In the genomic region with DNA sequence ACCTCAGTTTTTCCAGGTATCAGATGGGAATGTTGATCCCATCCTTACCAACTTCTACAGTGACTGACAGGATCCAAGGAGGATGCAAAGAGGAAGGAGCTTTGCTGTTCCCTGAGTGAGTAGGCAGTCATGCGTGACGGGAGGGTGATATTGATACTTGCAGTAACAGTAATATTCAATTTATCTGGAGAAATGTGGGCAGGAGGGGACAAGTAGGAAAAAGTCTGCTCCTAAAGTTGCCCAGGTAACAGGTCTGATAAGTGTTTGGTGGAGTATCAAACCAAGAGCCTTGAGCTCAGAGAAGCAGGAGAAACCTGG, we compare ENCODE assay signal across 16 cellular contexts. TPM values are rescaled to one million over a fixed set of nuclear protein-coding genes. Genes with fewer than 3 reads are reported as not detected.
DNase-seq lines count a peak whose midpoint lies in the region; ATAC-seq and TF ChIP-seq lines count a peak whose summit lies in the region.
"Had no signal": no experiment of that assay in that cellular context is flagged by ENCODE, and none has a peak within 500 bp of the region (broad histone marks: within the 10 kb centered on the region; RNA-seq: fewer than 3 reads in every experiment).

No MANE protein-coding gene starts in this region.

- TF ChIP-seq CTCF in cardiac muscle cell (IDR thresholded peaks at IDR 0.05; ENCODE audit: low read depth, low read length) (no peak), left ventricle myocardium inferior (IDR thresholded peaks at IDR 0.05; ENCODE audit: borderline replicate concordance) (no peak), neural progenitor cell (IDR thresholded peaks at IDR 0.05) (no peak)

- H3K9me3 Mint-ChIP-seq in T-cell (no peaks in the 10 kb centered on the region), neural progenitor cell (no peaks in the 10 kb centered on the region)
- H3K9me3 Mint-ChIP-seq in activated CD4-positive, alpha-beta T cell treated with anti-CD3 and anti-CD28 coated beads, Interleukin-2, amount 10 ng/mL, durations not matched to agents 24 days and 14 days: no peaks in the 10 kb centered on the region
- H3K9me3 Mint-ChIP-seq: CD8-positive, alpha-beta memory T cell; HFFc6 had no signal

- no peak for DNase-seq in cardiac muscle cell (ENCODE audit: low read depth in 1 of 2, low spot score in 1 of 2)
- DNase-seq in left ventricle myocardium inferior: no peak
- no peak for DNase-seq in T-cell
- no peak for DNase-seq in neural progenitor cell (ENCODE audit: low spot score)
- DNase-seq in stimulated activated CD4-positive, alpha-beta T cell treated with anti-CD3 and anti-CD28 coated beads, Interleukin-12 subunit alpha, Interleukin-12 subunit beta, amount 100 ng/mL, for 4 hours: no peak
- no peak for DNase-seq in activated CD4-positive, alpha-beta T cell treated with anti-CD3 and anti-CD28 coated beads, Interleukin-2, amount 10 ng/mL, durations not matched to agents 24 days and 14 days
- no peak for DNase-seq in COR-L47 (lab: John Stamatoyannopoulos, UW)
- no peak for DNase-seq in NCI-H187 treated with DMSO at 0.1 percent for 48 hours (lab: John Stamatoyannopoulos, UW)
- DNase-seq: HFFc6, KG1, NCI-H187, NCI-H345, NCI-H524 treated with DMSO at 0.1 percent for 48 hours had no signal

- no peak for ATAC-seq in T-cell (replicated peaks in 1 of 4)
- ATAC-seq: HepG2 had no signal

- H3K27ac ChIP-seq in cardiac muscle cell (peak overlapping the region; percentile 19), left ventricle myocardium inferior (replicated peaks) (no peak overlapping the region), neural progenitor cell (no peak overlapping the region)
- H3K27ac ChIP-seq: RWPE1 had no signal

- peaks cover 4% of the 10 kb centered on the region for H3K79me2 ChIP-seq in neural progenitor cell (ENCODE audit: low read depth)

- H3K36me3 Mint-ChIP-seq in T-cell (no peaks in the 10 kb centered on the region), neural progenitor cell (no peaks in the 10 kb centered on the region)
- H3K36me3 Mint-ChIP-seq in activated CD4-positive, alpha-beta T cell treated with anti-CD3 and anti-CD28 coated beads, Interleukin-2, amount 10 ng/mL, durations not matched to agents 24 days and 14 days (ENCODE audit: low read depth): peaks cover 2% of the 10 kb centered on the region

- peaks cover 4% of the 10 kb centered on the region for H4K20me1 ChIP-seq in neural progenitor cell (ENCODE audit: low read depth)

- H3K4me1 Mint-ChIP-seq in T-cell (peaks cover 18 to 23% (median 19%) of the 10 kb centered on the region in 3 donors), neural progenitor cell (peaks cover 40% of the 10 kb centered on the region)
- H3K4me1 Mint-ChIP-seq in activated CD4-positive, alpha-beta T cell treated with anti-CD3 and anti-CD28 coated beads, Interleukin-2, amount 10 ng/mL, durations not matched to agents 24 days and 14 days: peaks cover 19% of the 10 kb centered on the region

- H3K27ac Mint-ChIP-seq in T-cell (peak overlapping the region; percentile 23 to 45), neural progenitor cell (no peak overlapping the region)
- H3K27ac Mint-ChIP-seq in activated CD4-positive, alpha-beta T cell treated with anti-CD3 and anti-CD28 coated beads, Interleukin-2, amount 10 ng/mL, durations not matched to agents 24 days and 14 days: no peak overlapping the region
- H3K27ac Mint-ChIP-seq: HFFc6 had no signal

- H3K4me1 ChIP-seq in cardiac muscle cell (ENCODE audit: low read depth) (peaks cover 17% of the 10 kb centered on the region), left ventricle myocardium inferior (peaks cover 26% of the 10 kb centered on the region), neural progenitor cell (peaks cover 24% of the 10 kb centered on the region)

- CTCF ChIA-PET in T-cell (lab: Charles Lee): no interaction called here

- peaks cover 0 to under 1% of the 10 kb centered on the region in 2 donors for H3K27me3 Mint-ChIP-seq in T-cell
- H3K27me3 Mint-ChIP-seq in neural progenitor cell (ENCODE audit: insufficient read depth, low read depth): peaks cover 21% of the 10 kb centered on the region
- H3K27me3 Mint-ChIP-seq in activated CD4-positive, alpha-beta T cell treated with anti-CD3 and anti-CD28 coated beads, Interleukin-2, amount 10 ng/mL, durations not matched to agents 24 days and 14 days: peaks cover 38% of the 10 kb centered on the region

- POLR2A ChIA-PET in T-cell (lab: Charles Lee): no interaction called here

- H3K9me3 ChIP-seq in cardiac muscle cell (ENCODE audit: low read depth) (no peaks in the 10 kb centered on the region), left ventricle myocardium inferior (replicated peaks) (no peaks in the 10 kb centered on the region), neural progenitor cell (ENCODE audit: low read depth) (no peaks in the 10 kb centered on the region)

- intact Hi-C loops in left ventricle myocardium inferior (cut with micrococcal nuclease): no loop called here
- intact Hi-C loops in activated CD4-positive, alpha-beta T cell treated with anti-CD3 and anti-CD28 coated beads, Interleukin-2, amount 10 ng/mL, durations not matched to agents 24 days and 14 days (cut with micrococcal nuclease): loop anchor here (10.0 kb wide), 1 partner anchor 474 kb away; no protein-coding TSS in a partner anchor

- H3K36me3 ChIP-seq in cardiac muscle cell (no peaks in the 10 kb centered on the region), left ventricle myocardium inferior (no peaks in the 10 kb centered on the region), neural progenitor cell (no peaks in the 10 kb centered on the region)

- no peak overlapping the region for H3K9ac ChIP-seq in neural progenitor cell

- H3K4me3 Mint-ChIP-seq in T-cell: no peak overlapping the region
- H3K4me3 Mint-ChIP-seq in neural progenitor cell: peak overlapping the region; percentile 49
- H3K4me3 Mint-ChIP-seq in activated CD4-positive, alpha-beta T cell treated with anti-CD3 and anti-CD28 coated beads, Interleukin-2, amount 10 ng/mL, durations not matched to agents 24 days and 14 days: no peak overlapping the region
- H3K4me3 Mint-ChIP-seq: HFFc6 had no signal

- no peak overlapping the region for H2AFZ ChIP-seq in neural progenitor cell (replicated peaks)

- peaks cover 16% of the 10 kb centered on the region for H3F3A ChIP-seq in neural progenitor cell (ENCODE audit: low read depth)

- peak overlapping the region; percentile 57 for H3K4me2 ChIP-seq in neural progenitor cell

- no peak overlapping the region for H3K4me3 ChIP-seq in cardiac muscle cell
- no peak overlapping the region for H3K4me3 ChIP-seq in left ventricle myocardium inferior
- no peak overlapping the region for H3K4me3 ChIP-seq in neural progenitor cell

- H3K27me3 ChIP-seq in cardiac muscle cell (no peaks in the 10 kb centered on the region), left ventricle myocardium inferior (ENCODE audit: low read depth) (no peaks in the 10 kb centered on the region), neural progenitor cell (peaks cover 31% of the 10 kb centered on the region)

RNA-seq across cellular contexts. Expression of a gene that starts 3.3 kb away (rescaled TPM):
- total RNA-seq in cardiac muscle cell: 56.5 and 58.0 TPM in 2 replicates
- 65.4 and 81.5 TPM in 2 replicates for polyA plus RNA-seq in cardiac muscle cell
- total RNA-seq in left ventricle myocardium inferior: 47.5 TPM
- 1 to 10 TPM in 4 of 5 donors, under 1 TPM in 1; 0.60 to 2.4 (median 1.9) TPM for total RNA-seq in T-cell
- total RNA-seq in neural progenitor cell (ENCODE audit: low replicate concordance): 5.9 and 10.7 TPM in 2 replicates
- total RNA-seq in activated CD4-positive, alpha-beta T cell treated with anti-CD3 and anti-CD28 coated beads, Interleukin-2, amount 10 ng/mL, durations not matched to agents 24 days and 14 days: 0.66 and 1.4 TPM in 2 replicates

Comparison
In these comparisons a context has a peak if more than half of its experiments do, and no peak if none do; other contexts are left out.
1. H3K27ac Mint-ChIP-seq: peak in T-cell (2 of 2); none in neural progenitor cell (single experiment) and activated CD4-positive, alpha-beta T cell treated with anti-CD3 and anti-CD28 coated beads, Interleukin-2, amount 10 ng/mL, durations not matched to agents 24 days and 14 days (single experiment).